In genomic region chr3:177622520-177622919, GRCh38 we compare ENCODE assay signal across 21 cellular contexts.
DNase-seq lines count a peak whose midpoint lies in the region; FAIRE-seq and TF ChIP-seq lines count a peak whose summit lies in the region.
"Had no signal": no experiment of that assay in that cellular context is flagged by ENCODE, and none has a peak within 500 bp of the region (broad histone marks: within the 10 kb centered on the region; RNA-seq: fewer than 3 reads in every experiment).

No MANE protein-coding gene starts in this region.

- peak; percentile 45 for TF ChIP-seq CTCF in LNCaP clone FGC (IDR thresholded peaks at IDR 0.05; ENCODE audit: control insufficient read depth, extremely low read depth, insufficient read depth)
- no peak for TF ChIP-seq CTCF in endothelial cell of umbilical vein (IDR thresholded peaks at IDR 0.05; ENCODE audit: extremely low read depth in 1 of 2, insufficient read depth in 1 of 2, low read depth in 1 of 2, low read length in 2 of 2)
- TF ChIP-seq CTCF in osteocyte (IDR thresholded peaks at IDR 0.05), result peak; percentile 33
- no peak for TF ChIP-seq CTCF in lower leg skin (IDR thresholded peaks at IDR 0.05)

- H3K79me2 ChIP-seq in endothelial cell of umbilical vein (ENCODE audit: control insufficient read depth, insufficient read depth, low read length), result no peaks in the 10 kb centered on the region

- H3K4me1 Mint-ChIP-seq in osteocyte (ENCODE audit: unreplicated experiment), result peaks cover 77% of the 10 kb centered on the region

- H4K20me1 ChIP-seq in endothelial cell of umbilical vein (replicated peaks; ENCODE audit: control insufficient read depth, extremely low read depth, insufficient read depth, low read length), result no peaks in the 10 kb centered on the region
- H4K20me1 ChIP-seq: BLaER1 had no signal

- intact Hi-C loops in endothelial cell of umbilical vein (cut with micrococcal nuclease) (loop anchor here (5.0 to 10.0 kb wide), 2 partner anchors 568 to 760 kb away; no protein-coding TSS in a partner anchor), lower leg skin (cut with DNase I; ENCODE audit: low total_unique reads) (no loop called here)

- WGBS in lower leg skin, 2 donors, result 23 to 67% methylated on average over 1 of the region's 1 CpG

- no peaks in the 10 kb centered on the region for H3K9me3 Mint-ChIP-seq in osteocyte (ENCODE audit: unreplicated experiment)
- H3K9me3 Mint-ChIP-seq: activated CD4-positive, alpha-beta T cell treated with anti-CD3 and anti-CD28 coated beads, Interleukin-2, amount 10 ng/mL, durations not matched to agents 24 days and 14 days had no signal

- H3K4me1 ChIP-seq in endothelial cell of umbilical vein (ENCODE audit: control insufficient read depth, extremely low read depth, insufficient read depth, low read length), result peaks cover 5% of the 10 kb centered on the region

- H3K27ac Mint-ChIP-seq in osteocyte (ENCODE audit: unreplicated experiment), result no peak overlapping the region
- H3K27ac Mint-ChIP-seq: activated CD4-positive, alpha-beta T cell treated with anti-CD3 and anti-CD28 coated beads, Interleukin-2, amount 10 ng/mL, durations not matched to agents 24 days and 14 days; type B pancreatic cell had no signal

- POLR2A ChIA-PET in endothelial cell of umbilical vein (lab: Charles Lee), result interaction anchor here (0.7 kb wide), 1 partner anchor 554 kb away, joined by 3 read pairs; no protein-coding TSS in a partner anchor

- CTCF ChIA-PET in endothelial cell of umbilical vein (lab: Charles Lee), result interaction anchor here (0.6 to 1.1 kb wide), 7 partner anchors 20 to 764 kb away, joined by 3 to 5 read pairs (median 3); no protein-coding TSS in a partner anchor

- no peaks in the 10 kb centered on the region for H3K27me3 ChIP-seq in endothelial cell of umbilical vein (ENCODE audit: control insufficient read depth in 2 of 2, insufficient read depth in 2 of 2, low read length in 2 of 2)
- H3K27me3 ChIP-seq: BLaER1, dorsolateral prefrontal cortex, pancreas, stomach had no signal

- no TSS peak for BruUV-seq in endothelial cell of umbilical vein (replicated peaks; lab: Mats Ljungman, UMichigan)

- H3K9ac ChIP-seq in endothelial cell of umbilical vein (replicated peaks; ENCODE audit: extremely low read depth, insufficient read depth, low read length), result no peak overlapping the region
- H3K9ac ChIP-seq: BLaER1 had no signal

- no peaks in the 10 kb centered on the region for H3K9me1 ChIP-seq in endothelial cell of umbilical vein (replicated peaks; ENCODE audit: control insufficient read depth, extremely low read depth, insufficient read depth, low read length)

- TF ChIP-seq POLR2A in endothelial cell of umbilical vein (IDR thresholded peaks at IDR 0.05; ENCODE audit: low read depth, low read length), result no peak
- no peak for TF ChIP-seq POLR2A in lower leg skin (IDR thresholded peaks at IDR 0.05)

- no peaks in the 10 kb centered on the region for H3K27me3 Mint-ChIP-seq in osteocyte (ENCODE audit: unreplicated experiment)
- H3K27me3 Mint-ChIP-seq: activated CD4-positive, alpha-beta T cell treated with anti-CD3 and anti-CD28 coated beads, Interleukin-2, amount 10 ng/mL, durations not matched to agents 24 days and 14 days; naive thymus-derived CD8-positive, alpha-beta T cell; type B pancreatic cell had no signal

- no peaks in the 10 kb centered on the region for H3K36me3 Mint-ChIP-seq in osteocyte (ENCODE audit: unreplicated experiment)
- H3K36me3 Mint-ChIP-seq: type B pancreatic cell had no signal

- H3K4me3 Mint-ChIP-seq in osteocyte (ENCODE audit: unreplicated experiment), result no peak overlapping the region
- H3K4me3 Mint-ChIP-seq: activated CD4-positive, alpha-beta T cell treated with anti-CD3 and anti-CD28 coated beads, Interleukin-2, amount 10 ng/mL, durations not matched to agents 24 days and 14 days; type B pancreatic cell had no signal

- H3K9me3 ChIP-seq in endothelial cell of umbilical vein (replicated peaks; ENCODE audit: control insufficient read depth, insufficient read depth, low read length), result no peaks in the 10 kb centered on the region
- H3K9me3 ChIP-seq: HAP-1, pancreas, stomach had no signal

- H3K36me3 ChIP-seq in endothelial cell of umbilical vein (ENCODE audit: control insufficient read depth in 2 of 2, extremely low read depth in 1 of 2, insufficient read depth in 2 of 2, low read length in 2 of 2), result no peaks in the 10 kb centered on the region
- H3K36me3 ChIP-seq: HAP-1, pancreas, stomach had no signal

- H2AFZ ChIP-seq in endothelial cell of umbilical vein (ENCODE audit: low read depth, low read length), result no peak overlapping the region

- dilution Hi-C loops in endothelial cell of umbilical vein (cut with MboI; ENCODE audit: extremely low pct_ligation_motif_present, low sequenced_read_pairs), result no loop called here

- H3K4me2 ChIP-seq in endothelial cell of umbilical vein (ENCODE audit: insufficient read depth, low read length), result no peak overlapping the region

- H3K4me3 ChIP-seq in LNCaP clone FGC (ENCODE audit: low read depth, low read length) (no peak overlapping the region), endothelial cell of umbilical vein (replicated peaks in 1 of 3; ENCODE audit: insufficient read depth in 1 of 3, low read depth in 1 of 3, low read length in 3 of 3) (no peak overlapping the region), lower leg skin (ENCODE audit: low read depth, poor library complexity, severe bottlenecking) (no peak overlapping the region)
- H3K4me3 ChIP-seq: BLaER1, dorsolateral prefrontal cortex, HAP-1, pancreas, stomach had no signal

- DNase-seq in NCI-H82 (lab: John Stamatoyannopoulos, UW), result peak; percentile 24
- no peak for DNase-seq in NCI-H82 treated with DMSO at 0.1 percent for 48 hours (lab: John Stamatoyannopoulos, UW; ENCODE audit: unreplicated experiment)
- DNase-seq in LNCaP clone FGC (ENCODE audit: low read depth), result peak; percentile 89
- peak; percentile 68 for DNase-seq in endothelial cell of umbilical vein (ENCODE audit: low read depth, low spot score)
- DNase-seq in osteocyte (ENCODE audit: extremely low spot score, unreplicated experiment), result no peak
- no peak for DNase-seq in D341Med (ENCODE audit: low spot score)
- DNase-seq in lower leg skin (ENCODE audit: low spot score in 2 of 2), result no peak
- no peak for DNase-seq in foreskin melanocyte
- DNase-seq: activated CD4-positive, alpha-beta T cell treated with anti-CD3 and anti-CD28 coated beads, Interleukin-2, amount 10 ng/mL, durations not matched to agents 24 days and 14 days; activated effector memory CD4-positive, alpha-beta T cell treated with Interleukin-2 at 50 U/mL for 16 hours; dorsolateral prefrontal cortex; naive thymus-derived CD8-positive, alpha-beta T cell; NCI-H1694 treated with DMSO at 0.1 percent for 48 hours; NK-92 treated with Interleukin-12 subunit alpha and Interleukin-12 subunit beta, amount 100 ng/mL, for 24 hours; pancreas; RPMI8226; stimulated activated CD4-positive, alpha-beta T cell treated with anti-CD3 and anti-CD28 coated beads, Interleukin-2, amount 100 ng/mL, for 48 hours; stomach had no signal

- no peak overlapping the region for H3K27ac ChIP-seq in endothelial cell of umbilical vein (ENCODE audit: insufficient read depth, low read depth, low read length)
- H3K27ac ChIP-seq: BLaER1, dorsolateral prefrontal cortex, pancreas had no signal

- peak; percentile 8 for FAIRE-seq in endothelial cell of umbilical vein (lab: Jason Lieb, UNC)
- FAIRE-seq: pancreas had no signal

TF ChIP-seq in endothelial cell of umbilical vein, 7 proteins besides CTCF, POLR2A, EP300 and RAD21:
- TF ChIP-seq FOS (IDR thresholded peaks at IDR 0.05; ENCODE audit: borderline replicate concordance, insufficient read depth, low read length), result no peak
TF ChIP-seq in endothelial cell of umbilical vein: peak in this region for 0.

Comparison
In these comparisons a context has a peak if more than half of its experiments do, and no peak if none do; other contexts are left out.
1. DNase-seq: peak in NCI-H82 (single experiment), LNCaP clone FGC (single experiment) and endothelial cell of umbilical vein (single experiment); none in NCI-H82 treated with DMSO at 0.1 percent for 48 hours (single experiment), osteocyte (single experiment), D341Med (single experiment), lower leg skin (0 of 2) and foreskin melanocyte (single experiment).
2. CTCF ChIP-seq: peak in LNCaP clone FGC (single experiment) and osteocyte (single experiment); none in endothelial cell of umbilical vein (0 of 2) and lower leg skin (0 of 3).